Comparison of ENCODE assay signal across 8 cellular contexts in the genomic region with DNA sequence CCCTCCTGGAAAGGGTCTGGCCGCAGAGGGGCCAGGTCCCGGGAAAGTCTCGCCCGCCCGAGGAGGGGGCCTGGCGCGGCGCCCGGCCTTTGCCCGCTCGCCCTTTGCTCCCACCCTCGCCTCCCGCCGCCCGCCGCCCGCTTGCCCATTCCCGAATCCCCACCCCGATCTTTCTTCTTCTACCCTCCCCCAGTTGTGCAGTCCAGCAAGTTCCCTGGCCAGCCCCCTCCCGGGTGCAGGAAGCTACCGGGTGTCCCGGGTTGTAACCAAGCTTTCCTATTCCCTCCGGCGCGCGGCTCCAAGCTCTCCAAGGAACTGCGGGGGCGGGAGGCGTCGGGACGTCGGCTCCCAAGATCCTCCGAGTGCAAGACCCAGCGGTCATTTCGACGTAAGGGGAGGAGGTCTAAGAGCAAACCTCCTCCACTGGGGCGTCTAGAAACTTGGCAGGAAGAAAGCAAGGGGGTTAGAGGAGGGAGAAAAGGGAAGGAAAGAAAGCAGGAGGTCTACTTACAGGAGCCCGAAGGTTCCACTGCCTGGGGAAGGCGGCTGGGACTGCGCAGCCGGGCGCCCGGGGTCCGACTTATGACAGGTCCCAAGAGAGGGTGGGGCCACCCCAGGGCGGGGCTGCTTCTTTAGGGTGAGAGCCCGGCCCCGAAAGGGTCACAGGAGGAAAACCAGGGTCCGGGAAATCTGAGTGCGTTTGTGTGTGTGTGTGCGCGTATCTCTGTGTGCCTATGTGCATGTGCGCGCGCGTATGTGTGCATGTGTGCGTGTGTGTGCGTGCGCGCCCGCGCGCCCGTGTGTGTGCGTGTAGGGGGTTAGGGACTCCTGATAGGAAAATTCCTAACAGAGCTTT. TPM values are rescaled to one million over a fixed set of nuclear protein-coding genes. Genes with fewer than 3 reads are reported as not detected.
DNase-seq lines count a peak whose midpoint lies in the region; ATAC-seq and TF ChIP-seq lines count a peak whose summit lies in the region.

Gene PTGR1 (minus strand): TSS at position 556 of the 856 bp plus-strand sequence. CDS start 2,225 bp downstream, outside the sequence.

- no peaks in the 10 kb centered on the region for H3K9me3 ChIP-seq in CD8-positive, alpha-beta memory T cell (ENCODE audit: low read length)
- H3K9me3 ChIP-seq in HAP-1 (no peaks in the 10 kb centered on the region), cardiac muscle cell (ENCODE audit: low read depth) (no peaks in the 10 kb centered on the region)

- peak within 1 kb of the TSS; percentile 85 to 92 (median 88) for H3K4me3 Mint-ChIP-seq in CD8-positive, alpha-beta memory T cell

- in situ Hi-C loops in HAP-1 (cut with MboI; ENCODE audit: low sequenced_read_pairs): loop anchor here (10.0 kb wide), 1 partner anchor 95 kb away; no protein-coding TSS in a partner anchor

- H3K4me1 Mint-ChIP-seq in CD8-positive, alpha-beta memory T cell: peaks cover 17 to 29% (median 26%) of the 10 kb centered on the region in 3 donors

- no peaks in the 10 kb centered on the region for H3K36me3 Mint-ChIP-seq in CD8-positive, alpha-beta memory T cell

- H3K27me3 ChIP-seq in CD8-positive, alpha-beta memory T cell (ENCODE audit: insufficient read depth, low read length, poor library complexity, severe bottlenecking): peaks cover 9% of the 10 kb centered on the region
- no peaks in the 10 kb centered on the region for H3K27me3 ChIP-seq in HAP-1 (ENCODE audit: low read depth)
- H3K27me3 ChIP-seq in cardiac muscle cell: no peaks in the 10 kb centered on the region

- H3K4me1 ChIP-seq in CD8-positive, alpha-beta memory T cell (ENCODE audit: insufficient read depth, low read length): peaks cover 18% of the 10 kb centered on the region
- H3K4me1 ChIP-seq in HAP-1: no peaks in the 10 kb centered on the region; the same call in 1 of the 2 replicates
- no peaks in the 10 kb centered on the region for H3K4me1 ChIP-seq in cardiac muscle cell (ENCODE audit: low read depth)

- no peaks in the 10 kb centered on the region for H3K9me3 Mint-ChIP-seq in CD8-positive, alpha-beta memory T cell

- ATAC-seq in HG03439 (IDR thresholded peaks at IDR 0.05; ENCODE audit: unreplicated experiment): no peak

- TF ChIP-seq CTCF in cardiac muscle cell (IDR thresholded peaks at IDR 0.05; ENCODE audit: low read depth, low read length): no peak

- peak in 1 of 5 donors; percentile 16 for DNase-seq in CD8-positive, alpha-beta memory T cell
- DNase-seq in HAP-1 (ENCODE audit: low spot score in 2 of 2) (peak; percentile 77 to 88), OCI-M1 (lab: John Stamatoyannopoulos, UW) (peak; percentile 60), amygdala (lab: John Stamatoyannopoulos, UW) (peak in 51 of 56 donors; percentile 4 to 76 (median 48)), cardiac muscle cell (ENCODE audit: low read depth in 1 of 2, low spot score in 1 of 2) (peak; percentile 85 to 96), nucleus accumbens (lab: John Stamatoyannopoulos, UW) (peak in 55 of 56 donors; percentile 1 to 82 (median 50)), HEK293T (ENCODE audit: extremely low spot score) (no peak)

- H3K27ac Mint-ChIP-seq in CD8-positive, alpha-beta memory T cell: peak within 1 kb of the TSS in 1 of 8 donors; percentile 52

- peak within 1 kb of the TSS; percentile 84 for H3K4me3 ChIP-seq in CD8-positive, alpha-beta memory T cell (ENCODE audit: low read length)
- H3K4me3 ChIP-seq in HAP-1: peak within 1 kb of the TSS; percentile 55
- peak within 1 kb of the TSS; percentile 60 for H3K4me3 ChIP-seq in cardiac muscle cell

- H3K27me3 Mint-ChIP-seq in CD8-positive, alpha-beta memory T cell: peaks cover 43 to 60% of the 10 kb centered on the region in 2 donors

- POLR2A ChIA-PET in CD8-positive, alpha-beta memory T cell (lab: Charles Lee): interaction anchor here (0.6 kb wide), 1 partner anchor 23 kb away, joined by 4 read pairs; no protein-coding TSS in a partner anchor
- POLR2A ChIA-PET in HEK293T (lab: Yijun Ruan, JAX): interaction anchor here (0.9 to 2.7 kb wide), 5 partner anchors 22 to 116 kb away, joined by 3 to 17 read pairs (median 3); partner anchors contain the start of genes DNAJC25 and ECPAS

- H3K36me3 ChIP-seq in CD8-positive, alpha-beta memory T cell (ENCODE audit: insufficient read depth, low read length): no peaks in the 10 kb centered on the region
- peaks cover 22% of the 10 kb centered on the region for H3K36me3 ChIP-seq in HAP-1 (replicated peaks)
- peaks cover 5% of the 10 kb centered on the region for H3K36me3 ChIP-seq in cardiac muscle cell

- H3K27ac ChIP-seq in CD8-positive, alpha-beta memory T cell (ENCODE audit: low read depth, low read length): no peak within 1 kb of the TSS
- H3K27ac ChIP-seq in cardiac muscle cell: peak within 1 kb of the TSS; percentile 53

- CTCF ChIA-PET in CD8-positive, alpha-beta memory T cell (lab: Charles Lee): interaction anchor here (1.4 to 1.7 kb wide), 2 partner anchors 9 to 14 kb away, joined by 3 to 7 read pairs; no protein-coding TSS in a partner anchor
- CTCF ChIA-PET in HEK293T (lab: Yijun Ruan, JAX): interaction anchor here (0.9 kb wide), 1 partner anchor 14 kb away, joined by 3 read pairs; no protein-coding TSS in a partner anchor

TF ChIP-seq in HEK293T, 16 proteins besides CTCF, POLR2A, EP300 and RAD21:
- TF ChIP-seq HDGF (IDR thresholded peaks at IDR 0.05; ENCODE audit: borderline replicate concordance): no peak

RNA-seq across cellular contexts. Expression of gene PTGR1, which starts in this region (rescaled TPM):
- total RNA-seq in CD8-positive, alpha-beta memory T cell: under 1 TPM; 0.62 to 0.96 TPM
- polyA plus RNA-seq in CD8-positive, alpha-beta memory T cell: not detected
- total RNA-seq in cardiac muscle cell: 64.6 and 65.6 TPM in 2 replicates
- polyA plus RNA-seq in cardiac muscle cell: 98.0 and 98.3 TPM in 2 replicates

Comparison
In these comparisons a context has a peak if more than half of its experiments do, and no peak if none do; other contexts are left out.
1. RNA of gene PTGR1 (total RNA-seq): 64.6 to 65.6 TPM in cardiac muscle cell; 0.62 to 0.96 TPM in CD8-positive, alpha-beta memory T cell; every median in the first group is over 10 times any median in the second.
2. RNA of gene PTGR1 (polyA plus RNA-seq): 98.0 to 98.3 TPM in cardiac muscle cell; not detected in CD8-positive, alpha-beta memory T cell (single experiment); every median in the first group is over 10 times any median in the second.
3. Peak in every context shown above with its lines, with median percentiles within 50 percentile points of each other: H3K4me3 ChIP-seq.